ENCODE assay signal across 9 cellular contexts in the genomic region with DNA sequence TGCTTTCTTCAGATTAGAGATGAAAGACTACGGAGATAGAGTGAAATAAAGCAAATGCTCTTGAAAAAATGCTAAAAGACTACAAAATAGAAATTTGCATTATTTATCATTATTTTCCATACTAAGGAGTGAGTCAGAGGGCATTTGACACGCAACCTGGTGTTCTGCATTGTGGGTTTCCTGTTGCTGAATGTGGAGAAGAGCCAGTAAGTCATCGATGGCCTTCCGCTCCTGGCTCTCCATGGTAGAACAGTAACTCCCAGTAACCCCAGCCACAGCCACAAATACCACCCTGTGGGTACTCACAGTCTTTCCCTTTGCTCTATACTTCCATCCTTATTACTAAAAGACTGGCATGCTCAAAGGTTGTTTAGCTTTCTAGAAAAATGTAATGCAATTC.
DNase-seq lines count a peak whose midpoint lies in the region; ATAC-seq and TF ChIP-seq lines count a peak whose summit lies in the region.
"Had no signal": no experiment of that assay in that cellular context is flagged by ENCODE, and none has a peak within 500 bp of the region (broad histone marks: within the 10 kb centered on the region; RNA-seq: fewer than 3 reads in every experiment).

No MANE protein-coding gene starts in this region.

- intact Hi-C loops in lower lobe of right lung (cut with DNase I) = no loop called here

- TF ChIP-seq CTCF in lower lobe of right lung (IDR thresholded peaks at IDR 0.05) = no peak

- ATAC-seq in HG03175 (IDR thresholded peaks at IDR 0.05; ENCODE audit: unreplicated experiment) (peak; percentile 91), lower lobe of right lung (peak; percentile 54 to 76)

- no peaks in the 10 kb centered on the region for H3K36me3 ChIP-seq in lower lobe of right lung
- H3K36me3 ChIP-seq: BLaER1 had no signal

- no peaks in the 10 kb centered on the region for H3K9me3 ChIP-seq in lower lobe of right lung
- H3K9me3 ChIP-seq: BLaER1 had no signal

- no peak overlapping the region for H3K4me3 ChIP-seq in lower lobe of right lung
- H3K4me3 ChIP-seq: BLaER1 had no signal

- no peak overlapping the region for H3K27ac ChIP-seq in lower lobe of right lung
- H3K27ac ChIP-seq: BLaER1 had no signal

- peak; percentile 20 for DNase-seq in activated gamma-delta T cell treated with anti-CD3 and anti-CD28 coated beads, Interleukin-2, amount 50 U/mL, for 16 hours (ENCODE audit: low read depth)
- DNase-seq in activated gamma-delta T cell treated with Interleukin-2 at 50 U/mL for 16 hours (no peak), lower lobe of right lung (peak; percentile 48), NCI-H1092 (lab: John Stamatoyannopoulos, UW) (no peak), GOT3 (lab: John Stamatoyannopoulos, UW) (no peak), inferior parietal cortex (ENCODE audit: extremely low spot score) (no peak)
- peak; percentile 62 for DNase-seq in activated CD4-positive, alpha-beta T cell treated with anti-CD3 and anti-CD28 coated beads for 48 hours

- no peaks in the 10 kb centered on the region for H3K27me3 ChIP-seq in lower lobe of right lung (ENCODE audit: low read depth)
- H3K27me3 ChIP-seq: BLaER1 had no signal

- no peaks in the 10 kb centered on the region for H3K4me1 ChIP-seq in lower lobe of right lung

Comparison
In these comparisons a context has a peak if more than half of its experiments do, and no peak if none do; other contexts are left out.
1. DNase-seq: peak in activated gamma-delta T cell treated with anti-CD3 and anti-CD28 coated beads, Interleukin-2, amount 50 U/mL, for 16 hours (single experiment), activated CD4-positive, alpha-beta T cell treated with anti-CD3 and anti-CD28 coated beads for 48 hours (single experiment) and lower lobe of right lung (single experiment); none in activated gamma-delta T cell treated with Interleukin-2 at 50 U/mL for 16 hours (single experiment), NCI-H1092 (single experiment), GOT3 (single experiment) and inferior parietal cortex (single experiment).